ENCODE assay signal across 1 cellular context in the genomic region with DNA sequence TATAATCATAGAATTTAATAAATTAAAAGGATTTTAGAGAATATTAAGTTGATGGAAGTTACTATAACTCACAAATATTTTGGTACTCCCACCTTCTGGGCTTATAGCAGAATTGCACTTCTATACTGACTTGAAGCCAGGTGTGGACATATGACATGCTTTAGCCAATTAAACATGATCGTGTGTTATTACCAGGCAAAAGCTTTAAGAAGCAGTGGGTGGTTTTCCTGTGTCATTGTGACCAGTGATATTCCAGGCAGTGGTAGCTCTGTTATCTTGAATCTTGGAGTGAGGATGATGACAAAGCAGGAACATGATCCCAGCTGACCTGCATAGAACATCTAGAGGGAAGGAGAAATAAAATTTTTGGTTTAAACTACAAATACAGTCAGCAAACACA.
TF ChIP-seq lines count a peak whose summit lies in the region.

No MANE protein-coding gene starts in this region.

TF ChIP-seq in K562, 482 proteins besides CTCF, POLR2A, EP300 and RAD21 (continued from another document and continues in another):
- peak; percentile 79 for TF ChIP-seq ARID1B (IDR thresholded peaks at IDR 0.05)
- no peak for TF ChIP-seq LCOR (CRISPR knock-in tag; IDR thresholded peaks at IDR 0.05)
- TF ChIP-seq MTA3 (IDR thresholded peaks at IDR 0.05; ENCODE audit: borderline replicate concordance) = peak; percentile 58; the same call in 1 of the 2 replicates
- no peak for TF ChIP-seq BRD4 (IDR thresholded peaks at IDR 0.05)
- no peak for TF ChIP-seq KHSRP (IDR thresholded peaks at IDR 0.05)
- no peak for TF ChIP-seq XRCC5 (IDR thresholded peaks at IDR 0.05; ENCODE audit: low read depth, low read length)
- no peak for TF ChIP-seq SRSF3 (IDR thresholded peaks at IDR 0.05; ENCODE audit: insufficient read depth, low read length)
- TF ChIP-seq ZNF239 (CRISPR knock-in tag; IDR thresholded peaks at IDR 0.05) = no peak
- no peak for TF ChIP-seq SMARCA5 (IDR thresholded peaks at IDR 0.05)
- no peak for TF ChIP-seq CHCHD3 (CRISPR knock-in tag; IDR thresholded peaks at IDR 0.05)
- no peak for TF ChIP-seq U2AF1 (optimal IDR thresholded peaks at IDR 0.05; ENCODE audit: low read depth, low read length)
- peak; percentile 69 for TF ChIP-seq BACH1 (tag; IDR thresholded peaks at IDR 0.05)
- peak in 1 of 2 experiments; percentile 38; a peak in 1 of 4 replicates for TF ChIP-seq ARNT (IDR thresholded peaks at IDR 0.05)
- peak; percentile 92 for TF ChIP-seq DPF2 (IDR thresholded peaks at IDR 0.05)
- no peak for TF ChIP-seq SMAD4 (CRISPR knock-in tag; conservative IDR thresholded peaks at IDR 0.05)
- peak; percentile 72 for TF ChIP-seq SMARCE1 (IDR thresholded peaks at IDR 0.05)
- no peak for TF ChIP-seq FUS (optimal IDR thresholded peaks at IDR 0.05; ENCODE audit: low read depth, low read length)
- TF ChIP-seq, protein P1, sequence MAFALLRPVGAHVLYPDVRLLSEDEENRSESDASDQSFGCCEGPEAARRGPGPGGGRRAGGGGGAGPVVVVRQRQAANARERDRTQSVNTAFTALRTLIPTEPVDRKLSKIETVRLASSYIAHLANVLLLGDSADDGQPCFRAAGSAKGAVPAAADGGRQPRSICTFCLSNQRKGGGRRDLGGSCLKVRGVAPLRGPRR (CRISPR knock-in tag; IDR thresholded peaks at IDR 0.05) = no peak
- TF ChIP-seq RFX1 (IDR thresholded peaks at IDR 0.05) = no peak
- TF ChIP-seq ZNF384 (IDR thresholded peaks at IDR 0.05; ENCODE audit: low read depth, low read length) = no peak
- TF ChIP-seq ZNF12 (CRISPR knock-in tag; IDR thresholded peaks at IDR 0.05) = no peak
- TF ChIP-seq, protein P2, sequence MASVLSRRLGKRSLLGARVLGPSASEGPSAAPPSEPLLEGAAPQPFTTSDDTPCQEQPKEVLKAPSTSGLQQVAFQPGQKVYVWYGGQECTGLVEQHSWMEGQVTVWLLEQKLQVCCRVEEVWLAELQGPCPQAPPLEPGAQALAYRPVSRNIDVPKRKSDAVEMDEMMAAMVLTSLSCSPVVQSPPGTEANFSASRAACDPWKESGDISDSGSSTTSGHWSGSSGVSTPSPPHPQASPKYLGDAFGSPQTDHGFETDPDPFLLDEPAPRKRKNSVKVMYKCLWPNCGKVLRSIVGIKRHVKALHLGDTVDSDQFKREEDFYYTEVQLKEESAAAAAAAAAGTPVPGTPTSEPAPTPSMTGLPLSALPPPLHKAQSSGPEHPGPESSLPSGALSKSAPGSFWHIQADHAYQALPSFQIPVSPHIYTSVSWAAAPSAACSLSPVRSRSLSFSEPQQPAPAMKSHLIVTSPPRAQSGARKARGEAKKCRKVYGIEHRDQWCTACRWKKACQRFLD (CRISPR knock-in tag; IDR thresholded peaks at IDR 0.05) = no peak
- no peak for TF ChIP-seq FOXJ3 (CRISPR knock-in tag; IDR thresholded peaks at IDR 0.05)
- TF ChIP-seq NELFE (IDR thresholded peaks at IDR 0.05; ENCODE audit: insufficient read depth, insufficient read length) = no peak
- TF ChIP-seq, protein P3, sequence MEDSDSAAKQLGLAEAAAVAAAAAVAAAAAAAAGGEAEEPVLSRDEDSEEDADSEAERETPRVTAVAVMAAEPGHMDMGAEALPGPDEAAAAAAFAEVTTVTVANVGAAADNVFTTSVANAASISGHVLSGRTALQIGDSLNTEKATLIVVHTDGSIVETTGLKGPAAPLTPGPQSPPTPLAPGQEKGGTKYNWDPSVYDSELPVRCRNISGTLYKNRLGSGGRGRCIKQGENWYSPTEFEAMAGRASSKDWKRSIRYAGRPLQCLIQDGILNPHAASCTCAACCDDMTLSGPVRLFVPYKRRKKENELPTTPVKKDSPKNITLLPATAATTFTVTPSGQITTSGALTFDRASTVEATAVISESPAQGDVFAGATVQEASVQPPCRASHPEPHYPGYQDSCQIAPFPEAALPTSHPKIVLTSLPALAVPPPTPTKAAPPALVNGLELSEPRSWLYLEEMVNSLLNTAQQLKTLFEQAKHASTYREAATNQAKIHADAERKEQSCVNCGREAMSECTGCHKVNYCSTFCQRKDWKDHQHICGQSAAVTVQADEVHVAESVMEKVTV (CRISPR knock-in tag; IDR thresholded peaks at IDR 0.05) = no peak
- TF ChIP-seq, protein P4, sequence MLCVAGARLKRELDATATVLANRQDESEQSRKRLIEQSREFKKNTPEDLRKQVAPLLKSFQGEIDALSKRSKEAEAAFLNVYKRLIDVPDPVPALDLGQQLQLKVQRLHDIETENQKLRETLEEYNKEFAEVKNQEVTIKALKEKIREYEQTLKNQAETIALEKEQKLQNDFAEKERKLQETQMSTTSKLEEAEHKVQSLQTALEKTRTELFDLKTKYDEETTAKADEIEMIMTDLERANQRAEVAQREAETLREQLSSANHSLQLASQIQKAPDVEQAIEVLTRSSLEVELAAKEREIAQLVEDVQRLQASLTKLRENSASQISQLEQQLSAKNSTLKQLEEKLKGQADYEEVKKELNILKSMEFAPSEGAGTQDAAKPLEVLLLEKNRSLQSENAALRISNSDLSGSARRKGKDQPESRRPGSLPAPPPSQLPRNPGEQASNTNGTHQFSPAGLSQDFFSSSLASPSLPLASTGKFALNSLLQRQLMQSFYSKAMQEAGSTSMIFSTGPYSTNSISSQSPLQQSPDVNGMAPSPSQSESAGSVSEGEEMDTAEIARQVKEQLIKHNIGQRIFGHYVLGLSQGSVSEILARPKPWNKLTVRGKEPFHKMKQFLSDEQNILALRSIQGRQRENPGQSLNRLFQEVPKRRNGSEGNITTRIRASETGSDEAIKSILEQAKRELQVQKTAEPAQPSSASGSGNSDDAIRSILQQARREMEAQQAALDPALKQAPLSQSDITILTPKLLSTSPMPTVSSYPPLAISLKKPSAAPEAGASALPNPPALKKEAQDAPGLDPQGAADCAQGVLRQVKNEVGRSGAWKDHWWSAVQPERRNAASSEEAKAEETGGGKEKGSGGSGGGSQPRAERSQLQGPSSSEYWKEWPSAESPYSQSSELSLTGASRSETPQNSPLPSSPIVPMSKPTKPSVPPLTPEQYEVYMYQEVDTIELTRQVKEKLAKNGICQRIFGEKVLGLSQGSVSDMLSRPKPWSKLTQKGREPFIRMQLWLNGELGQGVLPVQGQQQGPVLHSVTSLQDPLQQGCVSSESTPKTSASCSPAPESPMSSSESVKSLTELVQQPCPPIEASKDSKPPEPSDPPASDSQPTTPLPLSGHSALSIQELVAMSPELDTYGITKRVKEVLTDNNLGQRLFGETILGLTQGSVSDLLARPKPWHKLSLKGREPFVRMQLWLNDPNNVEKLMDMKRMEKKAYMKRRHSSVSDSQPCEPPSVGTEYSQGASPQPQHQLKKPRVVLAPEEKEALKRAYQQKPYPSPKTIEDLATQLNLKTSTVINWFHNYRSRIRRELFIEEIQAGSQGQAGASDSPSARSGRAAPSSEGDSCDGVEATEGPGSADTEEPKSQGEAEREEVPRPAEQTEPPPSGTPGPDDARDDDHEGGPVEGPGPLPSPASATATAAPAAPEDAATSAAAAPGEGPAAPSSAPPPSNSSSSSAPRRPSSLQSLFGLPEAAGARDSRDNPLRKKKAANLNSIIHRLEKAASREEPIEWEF (CRISPR knock-in tag; IDR thresholded peaks at IDR 0.05) = no peak
- TF ChIP-seq NFE2 (IDR thresholded peaks at IDR 0.05; ENCODE audit: low read depth) = peak; percentile 94
- TF ChIP-seq, protein P5, sequence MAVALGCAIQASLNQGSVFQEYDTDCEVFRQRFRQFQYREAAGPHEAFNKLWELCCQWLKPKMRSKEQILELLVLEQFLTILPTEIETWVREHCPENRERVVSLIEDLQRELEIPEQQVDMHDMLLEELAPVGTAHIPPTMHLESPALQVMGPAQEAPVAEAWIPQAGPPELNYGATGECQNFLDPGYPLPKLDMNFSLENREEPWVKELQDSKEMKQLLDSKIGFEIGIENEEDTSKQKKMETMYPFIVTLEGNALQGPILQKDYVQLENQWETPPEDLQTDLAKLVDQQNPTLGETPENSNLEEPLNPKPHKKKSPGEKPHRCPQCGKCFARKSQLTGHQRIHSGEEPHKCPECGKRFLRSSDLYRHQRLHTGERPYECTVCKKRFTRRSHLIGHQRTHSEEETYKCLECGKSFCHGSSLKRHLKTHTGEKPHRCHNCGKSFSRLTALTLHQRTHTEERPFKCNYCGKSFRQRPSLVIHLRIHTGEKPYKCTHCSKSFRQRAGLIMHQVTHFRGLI (CRISPR knock-in tag; IDR thresholded peaks at IDR 0.05) = no peak
- TF ChIP-seq MCM5 (IDR thresholded peaks at IDR 0.05; ENCODE audit: low read depth) = no peak
- TF ChIP-seq, protein P6, sequence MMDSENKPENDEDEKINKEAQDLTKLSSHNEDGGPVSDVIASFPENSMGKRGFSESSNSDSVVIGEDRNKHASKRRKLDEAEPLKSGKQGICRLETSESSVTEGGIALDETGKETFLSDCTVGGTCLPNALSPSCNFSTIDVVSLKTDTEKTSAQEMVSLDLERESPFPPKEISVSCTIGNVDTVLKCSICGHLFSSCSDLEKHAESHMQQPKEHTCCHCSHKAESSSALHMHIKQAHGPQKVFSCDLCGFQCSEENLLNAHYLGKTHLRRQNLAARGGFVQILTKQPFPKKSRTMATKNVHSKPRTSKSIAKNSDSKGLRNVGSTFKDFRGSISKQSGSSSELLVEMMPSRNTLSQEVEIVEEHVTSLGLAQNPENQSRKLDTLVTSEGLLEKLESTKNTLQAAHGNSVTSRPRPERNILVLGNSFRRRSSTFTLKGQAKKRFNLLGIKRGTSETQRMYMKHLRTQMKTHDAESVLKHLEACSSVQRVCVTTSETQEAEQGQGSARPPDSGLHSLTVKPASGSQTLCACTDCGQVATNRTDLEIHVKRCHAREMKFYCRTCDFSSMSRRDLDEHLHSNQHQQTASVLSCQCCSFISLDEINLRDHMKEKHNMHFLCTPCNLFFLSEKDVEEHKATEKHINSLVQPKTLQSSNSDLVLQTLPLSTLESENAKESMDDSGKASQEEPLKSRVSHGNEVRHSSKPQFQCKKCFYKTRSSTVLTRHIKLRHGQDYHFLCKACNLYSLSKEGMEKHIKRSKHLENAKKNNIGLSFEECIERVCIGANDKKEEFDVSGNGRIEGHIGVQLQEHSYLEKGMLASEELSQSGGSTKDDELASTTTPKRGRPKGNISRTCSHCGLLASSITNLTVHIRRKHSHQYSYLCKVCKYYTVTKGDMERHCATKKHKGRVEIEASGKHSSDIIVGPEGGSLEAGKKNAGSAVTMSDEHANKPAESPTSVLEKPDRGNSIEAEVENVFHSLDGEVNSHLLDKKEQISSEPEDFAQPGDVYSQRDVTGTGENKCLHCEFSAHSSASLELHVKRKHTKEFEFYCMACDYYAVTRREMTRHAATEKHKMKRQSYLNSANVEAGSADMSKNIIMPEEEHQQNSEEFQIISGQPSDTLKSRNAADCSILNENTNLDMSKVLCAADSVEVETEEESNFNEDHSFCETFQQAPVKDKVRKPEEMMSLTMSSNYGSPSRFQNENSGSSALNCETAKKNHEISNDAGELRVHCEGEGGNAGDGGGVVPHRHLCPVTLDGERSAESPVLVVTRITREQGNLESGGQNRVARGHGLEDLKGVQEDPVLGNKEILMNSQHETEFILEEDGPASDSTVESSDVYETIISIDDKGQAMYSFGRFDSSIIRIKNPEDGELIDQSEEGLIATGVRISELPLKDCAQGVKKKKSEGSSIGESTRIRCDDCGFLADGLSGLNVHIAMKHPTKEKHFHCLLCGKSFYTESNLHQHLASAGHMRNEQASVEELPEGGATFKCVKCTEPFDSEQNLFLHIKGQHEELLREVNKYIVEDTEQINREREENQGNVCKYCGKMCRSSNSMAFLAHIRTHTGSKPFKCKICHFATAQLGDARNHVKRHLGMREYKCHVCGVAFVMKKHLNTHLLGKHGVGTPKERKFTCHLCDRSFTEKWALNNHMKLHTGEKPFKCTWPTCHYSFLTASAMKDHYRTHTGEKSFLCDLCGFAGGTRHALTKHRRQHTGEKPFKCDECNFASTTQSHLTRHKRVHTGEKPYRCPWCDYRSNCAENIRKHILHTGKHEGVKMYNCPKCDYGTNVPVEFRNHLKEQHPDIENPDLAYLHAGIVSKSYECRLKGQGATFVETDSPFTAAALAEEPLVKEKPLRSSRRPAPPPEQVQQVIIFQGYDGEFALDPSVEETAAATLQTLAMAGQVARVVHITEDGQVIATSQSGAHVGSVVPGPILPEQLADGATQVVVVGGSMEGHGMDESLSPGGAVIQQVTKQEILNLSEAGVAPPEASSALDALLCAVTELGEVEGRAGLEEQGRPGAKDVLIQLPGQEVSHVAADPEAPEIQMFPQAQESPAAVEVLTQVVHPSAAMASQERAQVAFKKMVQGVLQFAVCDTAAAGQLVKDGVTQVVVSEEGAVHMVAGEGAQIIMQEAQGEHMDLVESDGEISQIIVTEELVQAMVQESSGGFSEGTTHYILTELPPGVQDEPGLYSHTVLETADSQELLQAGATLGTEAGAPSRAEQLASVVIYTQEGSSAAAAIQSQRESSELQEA (IDR thresholded peaks at IDR 0.05; ENCODE audit: low read depth) = no peak
- no peak for TF ChIP-seq POLR2AphosphoS2 (IDR thresholded peaks at IDR 0.05; ENCODE audit: low read length)
- TF ChIP-seq POLR2G (IDR thresholded peaks at IDR 0.05; ENCODE audit: low read depth, low read length) = no peak
- no peak for TF ChIP-seq PHF20 (IDR thresholded peaks at IDR 0.05; ENCODE audit: partially characterized antibody)
- TF ChIP-seq MTF1 (CRISPR knock-in tag; IDR thresholded peaks at IDR 0.05; ENCODE audit: borderline replicate concordance) = no peak
- TF ChIP-seq ZFP36 (IDR thresholded peaks at IDR 0.05; ENCODE audit: low read depth, low read length, partially characterized antibody) = no peak
- no peak for TF ChIP-seq ZNF217 (CRISPR knock-in tag; IDR thresholded peaks at IDR 0.05)
- TF ChIP-seq TCF7 (IDR thresholded peaks at IDR 0.05; ENCODE audit: borderline replicate concordance) = no peak
- TF ChIP-seq CBX2 (IDR thresholded peaks at IDR 0.05; ENCODE audit: insufficient read depth, low read length, poor library complexity, severe bottlenecking) = no peak
- TF ChIP-seq MAZ (CRISPR knock-in tag; conservative IDR thresholded peaks at IDR 0.05 in 1 of 2, IDR thresholded peaks at IDR 0.05 in 1 of 2) = no peak
- no peak for TF ChIP-seq ZKSCAN1 (IDR thresholded peaks at IDR 0.05; ENCODE audit: low read depth, low read length)
- 0 out of 2 replicates have a peak, but pooled peaks have one; percentile 58 for TF ChIP-seq MTA1 (IDR thresholded peaks at IDR 0.05; ENCODE audit: borderline replicate concordance)
- TF ChIP-seq SMARCA4 (IDR thresholded peaks at IDR 0.05) = peak; percentile 89
- TF ChIP-seq, protein P7, sequence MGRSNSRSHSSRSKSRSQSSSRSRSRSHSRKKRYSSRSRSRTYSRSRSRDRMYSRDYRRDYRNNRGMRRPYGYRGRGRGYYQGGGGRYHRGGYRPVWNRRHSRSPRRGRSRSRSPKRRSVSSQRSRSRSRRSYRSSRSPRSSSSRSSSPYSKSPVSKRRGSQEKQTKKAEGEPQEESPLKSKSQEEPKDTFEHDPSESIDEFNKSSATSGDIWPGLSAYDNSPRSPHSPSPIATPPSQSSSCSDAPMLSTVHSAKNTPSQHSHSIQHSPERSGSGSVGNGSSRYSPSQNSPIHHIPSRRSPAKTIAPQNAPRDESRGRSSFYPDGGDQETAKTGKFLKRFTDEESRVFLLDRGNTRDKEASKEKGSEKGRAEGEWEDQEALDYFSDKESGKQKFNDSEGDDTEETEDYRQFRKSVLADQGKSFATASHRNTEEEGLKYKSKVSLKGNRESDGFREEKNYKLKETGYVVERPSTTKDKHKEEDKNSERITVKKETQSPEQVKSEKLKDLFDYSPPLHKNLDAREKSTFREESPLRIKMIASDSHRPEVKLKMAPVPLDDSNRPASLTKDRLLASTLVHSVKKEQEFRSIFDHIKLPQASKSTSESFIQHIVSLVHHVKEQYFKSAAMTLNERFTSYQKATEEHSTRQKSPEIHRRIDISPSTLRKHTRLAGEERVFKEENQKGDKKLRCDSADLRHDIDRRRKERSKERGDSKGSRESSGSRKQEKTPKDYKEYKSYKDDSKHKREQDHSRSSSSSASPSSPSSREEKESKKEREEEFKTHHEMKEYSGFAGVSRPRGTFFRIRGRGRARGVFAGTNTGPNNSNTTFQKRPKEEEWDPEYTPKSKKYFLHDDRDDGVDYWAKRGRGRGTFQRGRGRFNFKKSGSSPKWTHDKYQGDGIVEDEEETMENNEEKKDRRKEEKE (IDR thresholded peaks at IDR 0.05; ENCODE audit: borderline replicate concordance in 1 of 2, control insufficient read depth in 1 of 2, low read depth in 2 of 2, low read length in 1 of 2) = no peak
- no peak for TF ChIP-seq SIN3B (IDR thresholded peaks at IDR 0.05; ENCODE audit: low read depth)
